In genomic region chr9:88534456-88535225, GRCh38 we compare ENCODE assay signal across 8 cellular contexts. TPM values are rescaled to one million over a fixed set of nuclear protein-coding genes. Genes with fewer than 3 reads are reported as not detected.
DNase-seq lines count a peak whose midpoint lies in the region; ATAC-seq and TF ChIP-seq lines count a peak whose summit lies in the region.

Gene NXNL2 (plus strand): TSS chr9:88535178. CDS start chr9:88535435, 257 bp downstream.

- H3K9ac ChIP-seq in Karpas-422 (ENCODE audit: low read length): no peak within 1 kb of the TSS

- H3K9me2 ChIP-seq in Karpas-422 (replicated peaks; ENCODE audit: insufficient read depth, low read length): no peaks in the 10 kb centered on the region

- in situ Hi-C loops in ACHN (cut with HindIII; ENCODE audit: low pct_ligation_motif_present, low pct_unique_long_range_greater_than_20kb, low sequenced_read_pairs): no loop called here

- peaks cover 33% of the 10 kb centered on the region for H3K27me3 Mint-ChIP-seq in activated CD4-positive, alpha-beta memory T cell treated with anti-CD3 and anti-CD28 coated beads for 36 hours
- H3K27me3 Mint-ChIP-seq in mesothelial cell of epicardium (ENCODE audit: low read depth): no peaks in the 10 kb centered on the region
- H3K27me3 Mint-ChIP-seq in stimulated activated naive CD8-positive, alpha-beta T cell treated with anti-CD3 and anti-CD28 coated beads, Interleukin-15, amount 100 ng/mL, for 72 hours: peaks cover 87% of the 10 kb centered on the region

- H4K20me1 ChIP-seq in Karpas-422 (ENCODE audit: insufficient read depth, low read depth, low read length): no peaks in the 10 kb centered on the region

- DNase-seq in ACHN: peak; percentile 87
- DNase-seq in HS-27A (ENCODE audit: low read depth): peak; percentile 74
- peak; percentile 61 for DNase-seq in activated CD4-positive, alpha-beta memory T cell treated with anti-CD3 and anti-CD28 coated beads for 36 hours
- peak; percentile 61 for DNase-seq in epidermal melanocyte (ENCODE audit: insufficient read length, low spot score)
- DNase-seq in mesothelial cell of epicardium (ENCODE audit: low spot score in 2 of 2, unreplicated experiment in 2 of 2): peak; percentile 91 to 92
- no peak for DNase-seq in stimulated activated naive CD8-positive, alpha-beta T cell treated with anti-CD3 and anti-CD28 coated beads, Interleukin-15, amount 100 ng/mL, for 72 hours
- no peak for DNase-seq in Karpas-422
- no peak for DNase-seq in NCI-H1417 treated with DMSO at 0.1 percent for 48 hours (lab: John Stamatoyannopoulos, UW)

- H3K9me3 Mint-ChIP-seq in activated CD4-positive, alpha-beta memory T cell treated with anti-CD3 and anti-CD28 coated beads for 36 hours: no peaks in the 10 kb centered on the region
- H3K9me3 Mint-ChIP-seq in mesothelial cell of epicardium: no peaks in the 10 kb centered on the region
- no peaks in the 10 kb centered on the region for H3K9me3 Mint-ChIP-seq in stimulated activated naive CD8-positive, alpha-beta T cell treated with anti-CD3 and anti-CD28 coated beads, Interleukin-15, amount 100 ng/mL, for 72 hours

- peak within 1 kb of the TSS; percentile 2 for H3K4me3 Mint-ChIP-seq in activated CD4-positive, alpha-beta memory T cell treated with anti-CD3 and anti-CD28 coated beads for 36 hours
- peak within 1 kb of the TSS; percentile 78 for H3K4me3 Mint-ChIP-seq in mesothelial cell of epicardium
- peak within 1 kb of the TSS; percentile 53 to 70 for H3K4me3 Mint-ChIP-seq in stimulated activated naive CD8-positive, alpha-beta T cell treated with anti-CD3 and anti-CD28 coated beads, Interleukin-15, amount 100 ng/mL, for 72 hours

- H3K27ac ChIP-seq in Karpas-422 (ENCODE audit: low read length): no peak within 1 kb of the TSS

- H3K27ac Mint-ChIP-seq in activated CD4-positive, alpha-beta memory T cell treated with anti-CD3 and anti-CD28 coated beads for 36 hours: no peak within 1 kb of the TSS
- peak within 1 kb of the TSS; percentile 96 for H3K27ac Mint-ChIP-seq in mesothelial cell of epicardium
- no peak within 1 kb of the TSS for H3K27ac Mint-ChIP-seq in stimulated activated naive CD8-positive, alpha-beta T cell treated with anti-CD3 and anti-CD28 coated beads, Interleukin-15, amount 100 ng/mL, for 72 hours

- intact Hi-C loops in activated CD4-positive, alpha-beta memory T cell treated with anti-CD3 and anti-CD28 coated beads for 36 hours (cut with micrococcal nuclease): no loop called here

- H3K4me1 ChIP-seq in Karpas-422 (ENCODE audit: low read length): peaks cover 14% of the 10 kb centered on the region

- CTCF ChIA-PET in activated CD4-positive, alpha-beta memory T cell treated with anti-CD3 and anti-CD28 coated beads for 36 hours (lab: Charles Lee): no interaction called here

- ATAC-seq in stimulated activated naive CD8-positive, alpha-beta T cell treated with anti-CD3 and anti-CD28 coated beads, Interleukin-15, amount 100 ng/mL, for 72 hours: peak; percentile 52

- H3K36me3 ChIP-seq in Karpas-422 (ENCODE audit: insufficient read depth, low read length): no peaks in the 10 kb centered on the region

- H3K9me3 ChIP-seq in Karpas-422 (ENCODE audit: low read length): no peaks in the 10 kb centered on the region

- no peak within 1 kb of the TSS for H2AFZ ChIP-seq in Karpas-422 (ENCODE audit: low read length)

- no peak within 1 kb of the TSS for H3K4me2 ChIP-seq in Karpas-422 (ENCODE audit: low read depth, low read length, poor library complexity, severe bottlenecking)

- POLR2A ChIA-PET in activated CD4-positive, alpha-beta memory T cell treated with anti-CD3 and anti-CD28 coated beads for 36 hours (lab: Charles Lee): no interaction called here

- no peaks in the 10 kb centered on the region for H3K27me3 ChIP-seq in Karpas-422 (ENCODE audit: low read length)

- no peak within 1 kb of the TSS for H3K4me3 ChIP-seq in Karpas-422 (ENCODE audit: low read length)

- no peaks in the 10 kb centered on the region for H3K79me2 ChIP-seq in Karpas-422 (ENCODE audit: low read length)

- no peak for TF ChIP-seq CTCF in mesothelial cell of epicardium (IDR thresholded peaks at IDR 0.05; ENCODE audit: unreplicated experiment)

- H3K4me1 Mint-ChIP-seq in activated CD4-positive, alpha-beta memory T cell treated with anti-CD3 and anti-CD28 coated beads for 36 hours (ENCODE audit: low read depth): peaks cover 12% of the 10 kb centered on the region
- H3K4me1 Mint-ChIP-seq in mesothelial cell of epicardium: peaks cover 45% of the 10 kb centered on the region
- H3K4me1 Mint-ChIP-seq in stimulated activated naive CD8-positive, alpha-beta T cell treated with anti-CD3 and anti-CD28 coated beads, Interleukin-15, amount 100 ng/mL, for 72 hours: peaks cover 40% of the 10 kb centered on the region

- no peaks in the 10 kb centered on the region for H3K36me3 Mint-ChIP-seq in activated CD4-positive, alpha-beta memory T cell treated with anti-CD3 and anti-CD28 coated beads for 36 hours
- no peaks in the 10 kb centered on the region for H3K36me3 Mint-ChIP-seq in mesothelial cell of epicardium

RNA-seq across cellular contexts. Expression of gene NXNL2, which starts in this region (rescaled TPM):
- total RNA-seq in activated CD4-positive, alpha-beta memory T cell treated with anti-CD3 and anti-CD28 coated beads for 36 hours: not detected
- 2.0 to 2.6 TPM (median 2.2 TPM) in 3 replicates for total RNA-seq in mesothelial cell of epicardium
- total RNA-seq in Karpas-422 (2014; rRNA removed; shearing (Covaris generic); ENCODE audit: low replicate concordance): not detected in 2 replicates

Comparison
In these comparisons a context has a peak if more than half of its experiments do, and no peak if none do; other contexts are left out.
1. Peak in DNase-seq in activated CD4-positive, alpha-beta memory T cell treated with anti-CD3 and anti-CD28 coated beads for 36 hours; RNA of the gene not detected or under 1 TPM.
2. DNase-seq: peak in ACHN (single experiment), HS-27A (single experiment), epidermal melanocyte (single experiment) and mesothelial cell of epicardium (2 of 2); none in stimulated activated naive CD8-positive, alpha-beta T cell treated with anti-CD3 and anti-CD28 coated beads, Interleukin-15, amount 100 ng/mL, for 72 hours (0 of 2), Karpas-422 (single experiment) and NCI-H1417 treated with DMSO at 0.1 percent for 48 hours (single experiment).
3. H3K4me3 Mint-ChIP-seq: peak in every context shown above with its lines; median percentile 78 in mesothelial cell of epicardium; 62 in stimulated activated naive CD8-positive, alpha-beta T cell treated with anti-CD3 and anti-CD28 coated beads, Interleukin-15, amount 100 ng/mL, for 72 hours; 2 in activated CD4-positive, alpha-beta memory T cell treated with anti-CD3 and anti-CD28 coated beads for 36 hours.